ENCODE assay signal across 9 cellular contexts in genomic region chr17:57355090-57355859, GRCh38.
DNase-seq lines count a peak whose midpoint lies in the region; ATAC-seq and TF ChIP-seq lines count a peak whose summit lies in the region.
"Had no signal": no experiment of that assay in that cellular context is flagged by ENCODE, and none has a peak within 500 bp of the region (broad histone marks: within the 10 kb centered on the region; RNA-seq: fewer than 3 reads in every experiment).

No MANE protein-coding gene starts in this region.

- H3K9me3 Mint-ChIP-seq in activated naive CD4-positive, alpha-beta T cell treated with anti-CD3 and anti-CD28 coated beads, Interleukin-2, amount 10 ng/mL, durations not matched to agents 7 days and 5 days = no peaks in the 10 kb centered on the region
- peaks cover 0 to 5% of the 10 kb centered on the region in 2 donors for H3K9me3 Mint-ChIP-seq in activated naive CD4-positive, alpha-beta T cell treated with anti-CD3 and anti-CD28 coated beads, Interleukin-2, amount 50 U/mL, for 72 hours

- H3K9me3 ChIP-seq in SJCRH30 (replicated peaks) = no peaks in the 10 kb centered on the region
- no peaks in the 10 kb centered on the region for H3K9me3 ChIP-seq in thyroid gland

- H3K4me1 ChIP-seq in SJCRH30 (peaks cover 25% of the 10 kb centered on the region), thyroid gland (peaks cover 41 to 62% of the 10 kb centered on the region in 2 donors)

- H3K27me3 ChIP-seq in SJCRH30 = no peaks in the 10 kb centered on the region
- H3K27me3 ChIP-seq in thyroid gland = no peaks in the 10 kb centered on the region

- H3K4me3 Mint-ChIP-seq in activated naive CD4-positive, alpha-beta T cell treated with anti-CD3 and anti-CD28 coated beads, Interleukin-2, amount 10 ng/mL, durations not matched to agents 7 days and 5 days = no peak overlapping the region

- ATAC-seq in activated naive CD4-positive, alpha-beta T cell treated with anti-CD3 and anti-CD28 coated beads, Interleukin-2, amount 50 U/mL, for 72 hours = no peak
- ATAC-seq in Right ventricle myocardium superior (ENCODE audit: poor library complexity) = peak; percentile 71

- H3K36me3 ChIP-seq in SJCRH30 (no peaks in the 10 kb centered on the region), thyroid gland (no peaks in the 10 kb centered on the region)

- DNase-seq in activated naive CD4-positive, alpha-beta T cell treated with anti-CD3 and anti-CD28 coated beads, Interleukin-2, amount 10 ng/mL, durations not matched to agents 7 days and 5 days = no peak
- no peak for DNase-seq in activated naive CD4-positive, alpha-beta T cell treated with anti-CD3 and anti-CD28 coated beads, Interleukin-2, amount 50 U/mL, for 72 hours (ENCODE audit: low spot score in 2 of 2)
- DNase-seq in SJCRH30 (peak; percentile 26 to 58), Right ventricle myocardium superior (no peak), thyroid gland (peak; percentile 71 to 73), 8988T (no peak), DMS114 treated with DMSO at 0.1 percent for 48 hours (lab: John Stamatoyannopoulos, UW; ENCODE audit: unreplicated experiment) (no peak), GF-D8 (lab: John Stamatoyannopoulos, UW) (no peak)
- DNase-seq: NCI-H1930 had no signal

- peaks cover 51% of the 10 kb centered on the region for H3K4me1 Mint-ChIP-seq in activated naive CD4-positive, alpha-beta T cell treated with anti-CD3 and anti-CD28 coated beads, Interleukin-2, amount 10 ng/mL, durations not matched to agents 7 days and 5 days

- TF ChIP-seq CTCF in thyroid gland (IDR thresholded peaks at IDR 0.05) = no peak

- no peaks in the 10 kb centered on the region for H3K27me3 Mint-ChIP-seq in activated naive CD4-positive, alpha-beta T cell treated with anti-CD3 and anti-CD28 coated beads, Interleukin-2, amount 10 ng/mL, durations not matched to agents 7 days and 5 days

- 53 to 67% methylated on average over 6 of the region's 6 CpGs for WGBS in thyroid gland, 2 donors

- CTCF ChIA-PET in activated naive CD4-positive, alpha-beta T cell treated with anti-CD3 and anti-CD28 coated beads, Interleukin-2, amount 10 ng/mL, durations not matched to agents 7 days and 5 days (lab: Charles Lee) = interaction anchor here (1.2 kb wide), 1 partner anchor 112 kb away, joined by 5 read pairs; no protein-coding TSS in a partner anchor

- H3K27ac ChIP-seq in SJCRH30 (no peak overlapping the region), thyroid gland (peak overlapping the region; percentile 90 to 98 (median 95))

- peak overlapping the region; percentile 7 for H3K27ac Mint-ChIP-seq in activated naive CD4-positive, alpha-beta T cell treated with anti-CD3 and anti-CD28 coated beads, Interleukin-2, amount 10 ng/mL, durations not matched to agents 7 days and 5 days
- H3K27ac Mint-ChIP-seq in activated naive CD4-positive, alpha-beta T cell treated with anti-CD3 and anti-CD28 coated beads, Interleukin-2, amount 50 U/mL, for 72 hours = no peak overlapping the region

- TF ChIP-seq POLR2A in thyroid gland (IDR thresholded peaks at IDR 0.05) = peak in 1 of 2 donors; percentile 26

- peaks cover 23% of the 10 kb centered on the region for H3K36me3 Mint-ChIP-seq in activated naive CD4-positive, alpha-beta T cell treated with anti-CD3 and anti-CD28 coated beads, Interleukin-2, amount 10 ng/mL, durations not matched to agents 7 days and 5 days
- H3K36me3 Mint-ChIP-seq in activated naive CD4-positive, alpha-beta T cell treated with anti-CD3 and anti-CD28 coated beads, Interleukin-2, amount 50 U/mL, for 72 hours = peaks cover 0 to 13% of the 10 kb centered on the region in 2 donors

- intact Hi-C loops in Right ventricle myocardium superior (cut with DNase I) = no loop called here
- intact Hi-C loops in thyroid gland (cut with DNase I) = loop anchor here (10.0 kb wide), 1 partner anchor 120 kb away; no protein-coding TSS in a partner anchor

- H3K4me3 ChIP-seq in SJCRH30 (no peak overlapping the region), thyroid gland (replicated peaks in 1 of 3) (no peak overlapping the region)

Comparison
In these comparisons a context has a peak if more than half of its experiments do, and no peak if none do; other contexts are left out.
1. DNase-seq: peak in SJCRH30 (2 of 2) and thyroid gland (2 of 2); none in activated naive CD4-positive, alpha-beta T cell treated with anti-CD3 and anti-CD28 coated beads, Interleukin-2, amount 10 ng/mL, durations not matched to agents 7 days and 5 days (single experiment), activated naive CD4-positive, alpha-beta T cell treated with anti-CD3 and anti-CD28 coated beads, Interleukin-2, amount 50 U/mL, for 72 hours (0 of 2), Right ventricle myocardium superior (single experiment), 8988T (single experiment), DMS114 treated with DMSO at 0.1 percent for 48 hours (single experiment) and GF-D8 (single experiment).